Comparison of ENCODE assay signal across 11 cellular contexts in the genomic region with DNA sequence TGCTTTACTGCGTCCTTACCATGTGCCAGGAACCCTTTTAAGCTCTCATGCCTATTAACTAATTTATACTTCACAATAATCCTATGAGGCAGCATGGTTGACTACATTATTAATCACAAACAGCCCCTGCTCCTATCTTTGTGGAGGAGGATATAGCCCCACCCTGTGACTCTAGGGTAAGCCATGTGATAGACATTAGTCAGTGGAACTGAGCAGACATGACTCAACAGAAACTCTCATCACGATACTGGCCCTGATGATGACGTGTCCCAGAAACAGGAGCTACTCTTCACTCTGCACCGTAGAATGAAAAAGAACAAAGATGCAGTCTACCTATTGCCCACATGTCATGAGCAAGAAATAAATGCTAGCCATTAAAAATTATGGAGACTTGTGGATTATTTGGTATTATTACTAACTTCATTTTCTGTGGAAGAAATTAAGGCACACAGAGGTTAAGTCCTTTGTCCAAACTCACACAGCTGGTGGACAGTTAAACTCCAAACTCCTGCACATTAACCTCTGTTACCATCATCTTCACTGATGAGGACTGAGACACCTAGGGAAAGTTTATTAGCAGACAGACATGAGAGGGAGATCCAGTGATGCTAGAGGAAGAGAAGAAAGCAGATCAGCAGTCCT. TPM values are rescaled to one million over a fixed set of nuclear protein-coding genes. Genes with fewer than 3 reads are reported as not detected.
DNase-seq lines count a peak whose midpoint lies in the region; ATAC-seq lines count a peak whose summit lies in the region.
"Had no signal": no experiment of that assay in that cellular context is flagged by ENCODE, and none has a peak within 500 bp of the region (broad histone marks: within the 10 kb centered on the region; RNA-seq: fewer than 3 reads in every experiment).

No MANE protein-coding gene starts in this region.

- H3K4me1 ChIP-seq in ACC112 (ENCODE audit: control insufficient read depth, insufficient read depth, low read length, unreplicated experiment) (peaks cover 29% of the 10 kb centered on the region), GM23248 (ENCODE audit: insufficient read depth) (peaks cover 29% of the 10 kb centered on the region)
- H3K4me1 ChIP-seq: prostate gland had no signal

- H3K4me2 ChIP-seq in GM23248 (ENCODE audit: unreplicated experiment): peak overlapping the region; percentile 60

- H3K79me2 ChIP-seq in ACC112 (ENCODE audit: control insufficient read depth, insufficient read depth, low read length, unreplicated experiment) (no peaks in the 10 kb centered on the region), GM23248 (ENCODE audit: insufficient read depth) (no peaks in the 10 kb centered on the region)

- H3K9me3 ChIP-seq in GM23248 (ENCODE audit: low read depth): no peaks in the 10 kb centered on the region
- H3K9me3 ChIP-seq: prostate gland had no signal

- H3K27me3 ChIP-seq in ACC112 (ENCODE audit: insufficient read depth, low read length) (no peaks in the 10 kb centered on the region), GM23248 (replicated peaks; ENCODE audit: insufficient read depth) (no peaks in the 10 kb centered on the region)

- no peaks in the 10 kb centered on the region for H4K20me1 ChIP-seq in GM23248 (ENCODE audit: insufficient read depth)

- H2AFZ ChIP-seq in ACC112 (ENCODE audit: low read length, unreplicated experiment) (peak overlapping the region; percentile 69), GM23248 (peak overlapping the region; percentile 73)

- no peaks in the 10 kb centered on the region for H3K36me3 ChIP-seq in ACC112 (ENCODE audit: insufficient read depth, low read length)
- no peaks in the 10 kb centered on the region for H3K36me3 ChIP-seq in GM23248 (ENCODE audit: low read depth)
- H3K36me3 ChIP-seq: prostate gland had no signal

- H3K27me3 Mint-ChIP-seq in T-helper 2 cell treated with Interferon-gamma antibody and Interleukin-4, amounts not matched to agents 5 μg/mL and 100 μg/mL, for 36 hours (ENCODE audit: low read depth): peaks cover 18% of the 10 kb centered on the region

- H3K9me2 ChIP-seq in GM23248 (ENCODE audit: insufficient read depth): no peaks in the 10 kb centered on the region

- in situ Hi-C loops in GM23248 (cut with MboI): no loop called here

- no peaks in the 10 kb centered on the region for H3K9me3 Mint-ChIP-seq in T-helper 2 cell treated with Interferon-gamma antibody and Interleukin-4, amounts not matched to agents 5 μg/mL and 100 μg/mL, for 36 hours

- H3K4me1 Mint-ChIP-seq in T-helper 2 cell treated with Interferon-gamma antibody and Interleukin-4, amounts not matched to agents 5 μg/mL and 100 μg/mL, for 36 hours (ENCODE audit: low read depth): peaks cover 6% of the 10 kb centered on the region

- peak overlapping the region; percentile 80 for H3K27ac ChIP-seq in ACC112 (ENCODE audit: low read depth, low read length)
- H3K27ac ChIP-seq in GM23248: peak overlapping the region; percentile 91
- H3K27ac ChIP-seq: dorsolateral prefrontal cortex, prostate gland had no signal

- ATAC-seq in GM21576 (IDR thresholded peaks at IDR 0.05; ENCODE audit: unreplicated experiment): no peak
- ATAC-seq: T-helper 17 cell had no signal

- 0 to 3% methylated on average over 4 of the region's 4 CpGs for WGBS in GM23248 (ENCODE audit: low coverage in 1 of 2, low lambda C conversion rate in 2 of 2, missing lambda C conversion rate in 2 of 2), 2 experiments

- DNase-seq in GM23248 (peak; percentile 99), head of caudate nucleus (peak in 35 of 42 donors; percentile 12 to 83 (median 46)), AML-193 (lab: John Stamatoyannopoulos, UW) (no peak), NCI-H2107 treated with DMSO at 0.1 percent for 48 hours (lab: John Stamatoyannopoulos, UW; ENCODE audit: unreplicated experiment) (no peak), MV-4-11 (lab: John Stamatoyannopoulos, UW) (no peak)
- peak; percentile 9 for DNase-seq in T-helper 2 cell treated with Interferon-gamma antibody and Interleukin-4, amounts not matched to agents 5 μg/mL and 100 μg/mL, for 36 hours (ENCODE audit: low spot score)
- DNase-seq: dorsolateral prefrontal cortex, T-helper 17 cell had no signal

- peak overlapping the region; percentile 58 for H3K9ac ChIP-seq in GM23248

- intact Hi-C loops in head of caudate nucleus (cut with DNase I): no loop called here

- H3K4me3 Mint-ChIP-seq in T-helper 2 cell treated with Interferon-gamma antibody and Interleukin-4, amounts not matched to agents 5 μg/mL and 100 μg/mL, for 36 hours: no peak overlapping the region
- H3K4me3 Mint-ChIP-seq: T-helper 17 cell had no signal

- H3K4me3 ChIP-seq in ACC112 (ENCODE audit: low read depth, low read length) (peak overlapping the region; percentile 23; the same call in 1 of the 2 replicates), GM23248 (0 out of 2 replicates have a peak overlapping the region, but pooled peaks have one; percentile 10)
- H3K4me3 ChIP-seq: dorsolateral prefrontal cortex, prostate gland had no signal

- peaks cover 29% of the 10 kb centered on the region for H3F3A ChIP-seq in GM23248 (ENCODE audit: insufficient read depth)

- no peak overlapping the region for H3K27ac Mint-ChIP-seq in T-helper 2 cell treated with Interferon-gamma antibody and Interleukin-4, amounts not matched to agents 5 μg/mL and 100 μg/mL, for 36 hours
- H3K27ac Mint-ChIP-seq: T-helper 17 cell had no signal

- no peaks in the 10 kb centered on the region for H3K36me3 Mint-ChIP-seq in T-helper 2 cell treated with Interferon-gamma antibody and Interleukin-4, amounts not matched to agents 5 μg/mL and 100 μg/mL, for 36 hours (ENCODE audit: low read depth)

RNA-seq across cellular contexts. Expression of a gene that starts 51.2 kb away (rescaled TPM):
- total RNA-seq in GM23248 (2014; rRNA removed; shearing (Covaris generic)): 1.9 and 8.2 TPM in 2 replicates
- 2.5 and 2.9 TPM in 2 replicates for polyA plus RNA-seq in GM23248 (2016; fragmentation: Nextera tagmentation; extraction: Ambion mirVana)

Comparison
In these comparisons a context has a peak if more than half of its experiments do, and no peak if none do; other contexts are left out.
1. DNase-seq: peak in GM23248 (single experiment), T-helper 2 cell treated with Interferon-gamma antibody and Interleukin-4, amounts not matched to agents 5 μg/mL and 100 μg/mL, for 36 hours (single experiment) and head of caudate nucleus (35 of 42); none in AML-193 (0 of 2), NCI-H2107 treated with DMSO at 0.1 percent for 48 hours (single experiment) and MV-4-11 (single experiment).